1 cellular context compared by ENCODE assay signal in genomic region chr1:202998836-202999750, GRCh38.
A peak's percentile ranks its signal among the peaks of the same experiment; 100 is the strongest.
TF ChIP-seq lines count a peak whose summit lies in the region.

No MANE protein-coding gene starts in this region.

TF ChIP-seq in HepG2, 621 proteins besides CTCF, POLR2A, EP300 and RAD21:
- TF ChIP-seq, protein P1, sequence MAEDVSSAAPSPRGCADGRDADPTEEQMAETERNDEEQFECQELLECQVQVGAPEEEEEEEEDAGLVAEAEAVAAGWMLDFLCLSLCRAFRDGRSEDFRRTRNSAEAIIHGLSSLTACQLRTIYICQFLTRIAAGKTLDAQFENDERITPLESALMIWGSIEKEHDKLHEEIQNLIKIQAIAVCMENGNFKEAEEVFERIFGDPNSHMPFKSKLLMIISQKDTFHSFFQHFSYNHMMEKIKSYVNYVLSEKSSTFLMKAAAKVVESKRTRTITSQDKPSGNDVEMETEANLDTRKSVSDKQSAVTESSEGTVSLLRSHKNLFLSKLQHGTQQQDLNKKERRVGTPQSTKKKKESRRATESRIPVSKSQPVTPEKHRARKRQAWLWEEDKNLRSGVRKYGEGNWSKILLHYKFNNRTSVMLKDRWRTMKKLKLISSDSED (CRISPR knock-in tag; IDR thresholded peaks at IDR 0.05), result no peak
- no peak for TF ChIP-seq RFX3 (CRISPR knock-in tag; IDR thresholded peaks at IDR 0.05)
- TF ChIP-seq ZNF326 (CRISPR knock-in tag; IDR thresholded peaks at IDR 0.05; ENCODE audit: borderline replicate concordance), result no peak
- TF ChIP-seq DPF2 (CRISPR knock-in tag; IDR thresholded peaks at IDR 0.05; ENCODE audit: borderline replicate concordance, low read depth), result no peak
- TF ChIP-seq, protein P2, sequence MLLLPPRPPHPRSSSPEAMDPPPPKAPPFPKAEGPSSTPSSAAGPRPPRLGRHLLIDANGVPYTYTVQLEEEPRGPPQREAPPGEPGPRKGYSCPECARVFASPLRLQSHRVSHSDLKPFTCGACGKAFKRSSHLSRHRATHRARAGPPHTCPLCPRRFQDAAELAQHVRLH (CRISPR knock-in tag; IDR thresholded peaks at IDR 0.05; ENCODE audit: borderline replicate concordance, low read depth), result no peak
- TF ChIP-seq NRL (CRISPR knock-in tag; IDR thresholded peaks at IDR 0.05; ENCODE audit: borderline replicate concordance), result no peak
- TF ChIP-seq HMG20A (CRISPR knock-in tag; IDR thresholded peaks at IDR 0.05; ENCODE audit: borderline replicate concordance), result no peak
- TF ChIP-seq SIX1 (CRISPR knock-in tag; IDR thresholded peaks at IDR 0.05; ENCODE audit: borderline replicate concordance), result no peak
- peak; percentile 62; the same call in 1 of the 2 replicates for TF ChIP-seq KDM5A (IDR thresholded peaks at IDR 0.05; ENCODE audit: borderline replicate concordance, low read length)
- 0 out of 2 replicates have a peak, but pooled peaks have one; percentile 36 for TF ChIP-seq NCOA1 (CRISPR knock-in tag; IDR thresholded peaks at IDR 0.05)
- no peak for TF ChIP-seq CBX5 (CRISPR knock-in tag; IDR thresholded peaks at IDR 0.05; ENCODE audit: borderline replicate concordance)
- no peak for TF ChIP-seq REPIN1 (CRISPR knock-in tag; IDR thresholded peaks at IDR 0.05; ENCODE audit: borderline replicate concordance, low read depth)
- no peak for TF ChIP-seq FOXC1 (CRISPR knock-in tag; IDR thresholded peaks at IDR 0.05; ENCODE audit: borderline replicate concordance)
- no peak for TF ChIP-seq ZNF44 (CRISPR knock-in tag; IDR thresholded peaks at IDR 0.05)
- no peak for TF ChIP-seq JUNB (CRISPR knock-in tag; IDR thresholded peaks at IDR 0.05; ENCODE audit: borderline replicate concordance)
- TF ChIP-seq, protein P3, sequence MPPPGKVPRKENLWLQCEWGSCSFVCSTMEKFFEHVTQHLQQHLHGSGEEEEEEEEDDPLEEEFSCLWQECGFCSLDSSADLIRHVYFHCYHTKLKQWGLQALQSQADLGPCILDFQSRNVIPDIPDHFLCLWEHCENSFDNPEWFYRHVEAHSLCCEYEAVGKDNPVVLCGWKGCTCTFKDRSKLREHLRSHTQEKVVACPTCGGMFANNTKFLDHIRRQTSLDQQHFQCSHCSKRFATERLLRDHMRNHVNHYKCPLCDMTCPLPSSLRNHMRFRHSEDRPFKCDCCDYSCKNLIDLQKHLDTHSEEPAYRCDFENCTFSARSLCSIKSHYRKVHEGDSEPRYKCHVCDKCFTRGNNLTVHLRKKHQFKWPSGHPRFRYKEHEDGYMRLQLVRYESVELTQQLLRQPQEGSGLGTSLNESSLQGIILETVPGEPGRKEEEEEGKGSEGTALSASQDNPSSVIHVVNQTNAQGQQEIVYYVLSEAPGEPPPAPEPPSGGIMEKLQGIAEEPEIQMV (CRISPR knock-in tag; IDR thresholded peaks at IDR 0.05; ENCODE audit: low read depth), result no peak
- no peak for TF ChIP-seq IKZF4 (CRISPR knock-in tag; IDR thresholded peaks at IDR 0.05; ENCODE audit: borderline replicate concordance, low read depth, not compliant biosample characterization)
- TF ChIP-seq BCL6 (CRISPR knock-in tag; IDR thresholded peaks at IDR 0.05), result no peak
- TF ChIP-seq HOXD1 (CRISPR knock-in tag; IDR thresholded peaks at IDR 0.05), result no peak
- no peak for TF ChIP-seq HOXA5 (CRISPR knock-in tag; IDR thresholded peaks at IDR 0.05)
- TF ChIP-seq E2F1 (CRISPR knock-in tag; IDR thresholded peaks at IDR 0.05), result no peak
- no peak for TF ChIP-seq NKX3-1 (CRISPR knock-in tag; IDR thresholded peaks at IDR 0.05)
- TF ChIP-seq ZSCAN31 (CRISPR knock-in tag; IDR thresholded peaks at IDR 0.05; ENCODE audit: low read depth), result 0 out of 2 replicates have a peak, but pooled peaks have one; percentile 35
- TF ChIP-seq HIVEP1 (CRISPR knock-in tag; IDR thresholded peaks at IDR 0.05), result no peak
- no peak for TF ChIP-seq SALL2 (CRISPR knock-in tag; IDR thresholded peaks at IDR 0.05)
- no peak for TF ChIP-seq TGIF2 (CRISPR knock-in tag; IDR thresholded peaks at IDR 0.05)
- peak; percentile 13; the same call in 1 of the 2 replicates for TF ChIP-seq ZMYM3 (CRISPR knock-in tag; IDR thresholded peaks at IDR 0.05)
- TF ChIP-seq ZNF136 (CRISPR knock-in tag; IDR thresholded peaks at IDR 0.05; ENCODE audit: low read depth), result 0 out of 2 replicates have a peak, but pooled peaks have one; percentile 41
- TF ChIP-seq ZNF10 (CRISPR knock-in tag; IDR thresholded peaks at IDR 0.05; ENCODE audit: borderline replicate concordance, low read depth), result no peak
- peak; percentile 81 for TF ChIP-seq STAG1 (CRISPR knock-in tag; IDR thresholded peaks at IDR 0.05)
- TF ChIP-seq ZBTB20 (CRISPR knock-in tag; IDR thresholded peaks at IDR 0.05; ENCODE audit: borderline replicate concordance, low read depth), result 0 out of 2 replicates have a peak, but pooled peaks have one; percentile 22
- TF ChIP-seq ASH2L (IDR thresholded peaks at IDR 0.05; ENCODE audit: insufficient read length, low read depth, low read length), result peak; percentile 23
- TF ChIP-seq SMC3 (IDR thresholded peaks at IDR 0.05; ENCODE audit: low read length), result peak; percentile 52
- no peak for TF ChIP-seq RELA (CRISPR knock-in tag; IDR thresholded peaks at IDR 0.05)
- TF ChIP-seq ZNF773 (CRISPR knock-in tag; IDR thresholded peaks at IDR 0.05; ENCODE audit: borderline replicate concordance), result no peak
TF ChIP-seq in HepG2: peak in this region for 9.
